9 cellular contexts compared by ENCODE assay signal in the genomic region with DNA sequence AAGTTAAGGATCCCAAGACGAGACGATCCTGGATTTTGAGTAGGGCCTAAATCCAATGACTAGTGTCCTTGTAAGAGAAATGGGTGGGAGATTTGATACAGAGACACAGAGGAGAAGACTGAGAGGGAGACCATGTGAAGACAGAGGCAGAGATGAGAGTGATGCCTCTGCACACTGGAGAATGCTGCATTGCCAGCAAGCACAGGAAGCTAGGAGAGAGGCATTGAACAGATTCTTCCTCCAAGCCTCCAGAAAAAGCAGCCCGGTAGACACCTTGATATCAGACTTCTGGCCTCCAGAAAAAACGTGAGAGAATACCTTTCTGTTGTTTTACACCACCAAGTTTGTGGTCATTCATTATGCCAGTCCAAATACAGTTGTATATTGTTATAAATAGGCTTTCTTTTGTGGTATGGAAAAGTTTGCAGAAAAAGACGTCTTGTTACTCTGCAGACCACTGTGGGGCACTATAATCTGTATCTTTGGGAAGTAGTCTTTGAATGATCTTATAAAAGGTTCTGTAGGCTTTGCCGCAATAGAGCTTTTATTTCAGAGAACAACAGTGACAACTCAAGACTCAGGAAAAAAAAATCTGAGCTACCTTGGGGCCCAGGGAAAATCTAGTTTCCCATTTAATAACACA. TPM values are rescaled to one million over a fixed set of nuclear protein-coding genes. Genes with fewer than 3 reads are reported as not detected.
DNase-seq lines count a peak whose midpoint lies in the region; ATAC-seq, FAIRE-seq and TF ChIP-seq lines count a peak whose summit lies in the region.
"Had no signal": no experiment of that assay in that cellular context is flagged by ENCODE, and none has a peak within 500 bp of the region (broad histone marks: within the 10 kb centered on the region; RNA-seq: fewer than 3 reads in every experiment).

No MANE protein-coding gene starts in this region.

- TF ChIP-seq CTCF in GM12878 (IDR thresholded peaks at IDR 0.05 in 2 of 3, conservative IDR thresholded peaks at IDR 0.05 in 1 of 3; ENCODE audit: control insufficient read depth in 2 of 3, extremely low read depth in 1 of 3, insufficient read depth in 1 of 3, low read depth in 3 of 3, low read length in 3 of 3) (peak; percentile 17 to 48 (median 35); a peak in 4 of 6 replicates), lung (IDR thresholded peaks at IDR 0.05; ENCODE audit: control extremely low read depth, extremely low read depth) (peak; percentile 10)

- ATAC-seq in GM12878 (peak; percentile 62), lung (ENCODE audit: insufficient read depth, low FRiP score) (no peak), GM21390 (IDR thresholded peaks at IDR 0.05; ENCODE audit: unreplicated experiment) (no peak), HG03469 (IDR thresholded peaks at IDR 0.05; ENCODE audit: unreplicated experiment) (no peak)

- peaks cover 8% of the 10 kb centered on the region for H3K4me1 ChIP-seq in GM12878 (ENCODE audit: control insufficient read depth, insufficient read depth, low read length)
- peaks cover 0 to 6% of the 10 kb centered on the region in 2 donors for H3K4me1 ChIP-seq in lung (ENCODE audit: control insufficient read depth in 2 of 2, insufficient read depth in 2 of 2, low read length in 2 of 2)

- WGBS in GM12878 (ENCODE audit: insufficient coverage, insufficient replicate concordance, low lambda C conversion rate, missing lambda C conversion rate), result 49% methylated on average over 6 of the region's 6 CpGs
- 41 to 42% methylated on average over 6 of the region's 6 CpGs for WGBS in lung, 2 donors

- H3K36me3 ChIP-seq in GM12878 (ENCODE audit: control insufficient read depth in 2 of 2, insufficient read depth in 2 of 2, low read length in 1 of 2) (no peaks in the 10 kb centered on the region), lung (ENCODE audit: control insufficient read depth in 2 of 2, insufficient read depth in 2 of 2, low read length in 2 of 2) (no peaks in the 10 kb centered on the region)

- H3K4me2 ChIP-seq in GM12878 (ENCODE audit: control insufficient read depth, insufficient read depth), result peak overlapping the region; percentile 22; the same call in 1 of the 2 replicates

- TF ChIP-seq POLR2A in GM12878 (IDR thresholded peaks at IDR 0.05; ENCODE audit: low read depth, low read length), result no peak

- no peak overlapping the region for H3K4me3 ChIP-seq in GM12878
- H3K4me3 ChIP-seq in lung, result no peak overlapping the region

- no peak overlapping the region for H3K9ac ChIP-seq in GM12878 (ENCODE audit: control insufficient read depth, insufficient read depth, low read length)

- in situ Hi-C loops in GM12878 (cut with MboI), result loop anchor here (25.0 kb wide), 1 partner anchor 1362 kb away; no protein-coding TSS in a partner anchor

- no peak for FAIRE-seq in GM12878 (lab: Jason Lieb, UNC)
- FAIRE-seq: frontal cortex had no signal

- DNase-seq in D341Med (ENCODE audit: low spot score), result peak; percentile 33
- peak; percentile 15 for DNase-seq in HT1080 (ENCODE audit: low read depth)
- no peak for DNase-seq in GM12878 (ENCODE audit: low read depth, low spot score)
- DNase-seq in lung (ENCODE audit: low spot score), result no peak
- DNase-seq in stimulated activated CD4-positive, alpha-beta T cell treated with anti-CD3 and anti-CD28 coated beads, Interleukin-1b, Interleukin-23, amount 100 ng/mL, for 48 hours, result no peak
- DNase-seq in NCI-H226, result no peak

- H3K79me2 ChIP-seq in GM12878 (ENCODE audit: control insufficient read depth, insufficient read depth, low read length), result no peaks in the 10 kb centered on the region

- intact Hi-C loops in GM12878 (cut with micrococcal nuclease; ENCODE audit: unreplicated experiment), result loop anchor here (10.0 kb wide), 1 partner anchor 275 kb away; no protein-coding TSS in a partner anchor

- H2AFZ ChIP-seq in GM12878 (ENCODE audit: control insufficient read depth, low read depth, low read length), result peak overlapping the region; percentile 2

- H3K27me3 ChIP-seq in GM12878 (replicated peaks in 1 of 2; ENCODE audit: control insufficient read depth in 2 of 2, insufficient read depth in 2 of 2, low read length in 1 of 2) (no peaks in the 10 kb centered on the region), lung (ENCODE audit: control insufficient read depth, insufficient read depth) (no peaks in the 10 kb centered on the region)

- no peaks in the 10 kb centered on the region; the same call in 2 of the 3 replicates for H3K9me3 ChIP-seq in GM12878 (replicated peaks; ENCODE audit: control insufficient read depth, insufficient read depth, low read length)
- no peaks in the 10 kb centered on the region for H3K9me3 ChIP-seq in lung (ENCODE audit: control insufficient read depth in 2 of 2, insufficient read depth in 1 of 2, low read length in 1 of 2)

- H3K27ac ChIP-seq in GM12878 (ENCODE audit: control insufficient read depth, insufficient read depth) (no peak overlapping the region), lung (ENCODE audit: low read depth in 1 of 2, low read length in 1 of 2) (peak overlapping the region in 1 of 2 donors; percentile 7)

- CTCF ChIA-PET in GM12878 (lab: Yijun Ruan, JAX), result interaction anchor here (0.8 to 5.0 kb wide), 36 partner anchors 9 to 1365 kb away, joined by 3 to 41 read pairs (median 4); a partner anchor contains a TSS

- BruUV-seq in GM12878 (replicated peaks; lab: Mats Ljungman, UMichigan), result no TSS peak

- SMC1A ChIA-PET in GM12878 (lab: Charles Lee; ENCODE audit: uncharacterized antibody, unreplicated experiment), result interaction anchor here (0.7 to 7.3 kb wide), 18 partner anchors 9 to 1364 kb away, joined by 3 to 53 read pairs (median 4); a partner anchor contains a TSS

- peak; percentile 51 for TF ChIP-seq RAD21 in GM12878 (IDR thresholded peaks at IDR 0.05; ENCODE audit: insufficient read depth, low read depth, low read length)

- H4K20me1 ChIP-seq in GM12878 (ENCODE audit: control insufficient read depth, insufficient read depth), result no peaks in the 10 kb centered on the region

- RAD21 ChIA-PET in GM12878 (lab: Charles Lee; ENCODE audit: unreplicated experiment), result interaction anchor here (0.9 to 2.8 kb wide), 16 partner anchors 10 to 1365 kb away, joined by 3 to 20 read pairs (median 4); a partner anchor contains a TSS

- POLR2A ChIA-PET in GM12878 (lab: Charles Lee), result interaction anchor here (1.7 kb wide), 1 partner anchor 10 kb away, joined by 3 read pairs; no protein-coding TSS in a partner anchor

- TF ChIP-seq EP300 in GM12878 (IDR thresholded peaks at IDR 0.05; ENCODE audit: borderline replicate concordance in 1 of 2, control insufficient read depth in 1 of 2, low read depth in 2 of 2, low read length in 2 of 2), result no peak

TF ChIP-seq in GM12878, 131 proteins besides CTCF, POLR2A, EP300 and RAD21:
- TF ChIP-seq SMC3 (IDR thresholded peaks at IDR 0.05; ENCODE audit: borderline replicate concordance, low read length) (peak; percentile 24; the same call in 1 of the 2 replicates), EGR1 (IDR thresholded peaks at IDR 0.05; ENCODE audit: borderline replicate concordance in 1 of 2, low read depth in 2 of 2, low read length in 2 of 2) (no peak)

RNA-seq across cellular contexts. Expression of a gene that starts 17.9 kb away (rescaled TPM):
- 50.1 and 56.5 TPM in 2 replicates for total RNA-seq in HT1080 (2014; rRNA removed; shearing (Covaris generic))
- 59.9 and 62.2 TPM in 2 replicates for polyA plus RNA-seq in HT1080 (2015; cell fraction: cytosol; rRNA removed)
- polyA plus RNA-seq in HT1080 (2015; cell fraction: nucleus; rRNA removed), result 62.7 and 64.9 TPM in 2 replicates
- total RNA-seq in GM12878 (2013; cell fraction: nucleolus; rRNA removed), result 176 and 178 TPM in 2 replicates
- total RNA-seq in GM12878 (2014; rRNA removed) (57.6 and 63.9 TPM in 2 replicates), GM12878 (2014; rRNA removed; fragmentation: Illumina TruSeq; extraction: Trizol) (69.7 and 73.7 TPM in 2 replicates), GM12878 (2021) (58.8 and 62.6 TPM in 2 replicates), lung (10 to 100 TPM; 10.2 to 16.5 TPM)
- 17.8 TPM for polyA plus RNA-seq in GM12878 (2011; ENCODE audit: low read depth)
- polyA plus RNA-seq in GM12878 (2011; rRNA removed) (69.9 and 97.1 TPM in 2 replicates), GM12878 (2014; fragmentation: Illumina TruSeq; extraction: Trizol) (89.5 and 108 TPM in 2 replicates), GM12878 (2014; fragmentation: Nextera tagmentation; extraction: Ambion mirVana) (10 to 100 TPM; 88.9 to 95.9 TPM), GM12878 (2014; rRNA removed) (51.3 and 59.1 TPM in 2 replicates), GM12878 (2016; fragmentation: Nextera tagmentation; extraction: Ambion mirVana) (10 to 100 TPM; 95.7 to 98.9 TPM), lung (1 to 10 TPM; 6.3 to 6.8 TPM)
- polyA plus RNA-seq in GM12878 (2011; cell fraction: cytosol; rRNA removed), result 30.3 and 34.6 TPM in 2 replicates
- 51.6 and 62.2 TPM in 2 replicates for polyA plus RNA-seq in GM12878 (2011; cell fraction: nucleus; rRNA removed)
- polyA plus RNA-seq in GM12878 (2012), result 22.6 and 27.4 TPM in 2 replicates
- polyA minus RNA-seq in GM12878 (2011; rRNA and poly(A)+ RNA removed), result 40.8 and 56.7 TPM in 2 replicates
- 15.4 and 19.1 TPM in 2 replicates for polyA minus RNA-seq in GM12878 (2011; cell fraction: cytosol; rRNA and poly(A)+ RNA removed)
- 111 and 156 TPM in 2 replicates for polyA minus RNA-seq in GM12878 (2011; cell fraction: nucleus; rRNA and poly(A)+ RNA removed)

Comparison
In these comparisons a context has a peak if more than half of its experiments do, and no peak if none do; other contexts are left out.
1. DNase-seq: peak in D341Med (single experiment) and HT1080 (single experiment); none in GM12878 (single experiment), lung (single experiment), stimulated activated CD4-positive, alpha-beta T cell treated with anti-CD3 and anti-CD28 coated beads, Interleukin-1b, Interleukin-23, amount 100 ng/mL, for 48 hours (single experiment) and NCI-H226 (single experiment).